2 cellular contexts compared by ENCODE assay signal in genomic region chr2:240895656-240896388, GRCh38.
TF ChIP-seq lines count a peak whose summit lies in the region.

Gene MAB21L4, minus strand, starts transcription at chr2:240896156. Its CDS starts 159 bp downstream, at chr2:240895997.

TF ChIP-seq in HEK293, 187 proteins besides CTCF, POLR2A, EP300 and RAD21:
- TF ChIP-seq KLF17 (tag by site-specific recombination; IDR thresholded peaks at IDR 0.05) (peak; percentile 38; the same call in 1 of the 2 replicates), ZSCAN30 (tag by site-specific recombination; IDR thresholded peaks at IDR 0.05) (no peak)

TF ChIP-seq in H1, 55 proteins besides CTCF, POLR2A, EP300 and RAD21:
- TF ChIP-seq TEAD4 (IDR thresholded peaks at IDR 0.05; ENCODE audit: low read depth, low read length) (no peak), CHD2 (IDR thresholded peaks at IDR 0.05; ENCODE audit: low read length) (no peak), PHF8 (conservative IDR thresholded peaks at IDR 0.05; ENCODE audit: low read depth, low read length) (no peak), SIX5 (IDR thresholded peaks at IDR 0.05; ENCODE audit: low read depth, low read length) (no peak), SP4 (IDR thresholded peaks at IDR 0.05; ENCODE audit: low read length) (no peak)
- TF ChIP-seq, protein P1, sequence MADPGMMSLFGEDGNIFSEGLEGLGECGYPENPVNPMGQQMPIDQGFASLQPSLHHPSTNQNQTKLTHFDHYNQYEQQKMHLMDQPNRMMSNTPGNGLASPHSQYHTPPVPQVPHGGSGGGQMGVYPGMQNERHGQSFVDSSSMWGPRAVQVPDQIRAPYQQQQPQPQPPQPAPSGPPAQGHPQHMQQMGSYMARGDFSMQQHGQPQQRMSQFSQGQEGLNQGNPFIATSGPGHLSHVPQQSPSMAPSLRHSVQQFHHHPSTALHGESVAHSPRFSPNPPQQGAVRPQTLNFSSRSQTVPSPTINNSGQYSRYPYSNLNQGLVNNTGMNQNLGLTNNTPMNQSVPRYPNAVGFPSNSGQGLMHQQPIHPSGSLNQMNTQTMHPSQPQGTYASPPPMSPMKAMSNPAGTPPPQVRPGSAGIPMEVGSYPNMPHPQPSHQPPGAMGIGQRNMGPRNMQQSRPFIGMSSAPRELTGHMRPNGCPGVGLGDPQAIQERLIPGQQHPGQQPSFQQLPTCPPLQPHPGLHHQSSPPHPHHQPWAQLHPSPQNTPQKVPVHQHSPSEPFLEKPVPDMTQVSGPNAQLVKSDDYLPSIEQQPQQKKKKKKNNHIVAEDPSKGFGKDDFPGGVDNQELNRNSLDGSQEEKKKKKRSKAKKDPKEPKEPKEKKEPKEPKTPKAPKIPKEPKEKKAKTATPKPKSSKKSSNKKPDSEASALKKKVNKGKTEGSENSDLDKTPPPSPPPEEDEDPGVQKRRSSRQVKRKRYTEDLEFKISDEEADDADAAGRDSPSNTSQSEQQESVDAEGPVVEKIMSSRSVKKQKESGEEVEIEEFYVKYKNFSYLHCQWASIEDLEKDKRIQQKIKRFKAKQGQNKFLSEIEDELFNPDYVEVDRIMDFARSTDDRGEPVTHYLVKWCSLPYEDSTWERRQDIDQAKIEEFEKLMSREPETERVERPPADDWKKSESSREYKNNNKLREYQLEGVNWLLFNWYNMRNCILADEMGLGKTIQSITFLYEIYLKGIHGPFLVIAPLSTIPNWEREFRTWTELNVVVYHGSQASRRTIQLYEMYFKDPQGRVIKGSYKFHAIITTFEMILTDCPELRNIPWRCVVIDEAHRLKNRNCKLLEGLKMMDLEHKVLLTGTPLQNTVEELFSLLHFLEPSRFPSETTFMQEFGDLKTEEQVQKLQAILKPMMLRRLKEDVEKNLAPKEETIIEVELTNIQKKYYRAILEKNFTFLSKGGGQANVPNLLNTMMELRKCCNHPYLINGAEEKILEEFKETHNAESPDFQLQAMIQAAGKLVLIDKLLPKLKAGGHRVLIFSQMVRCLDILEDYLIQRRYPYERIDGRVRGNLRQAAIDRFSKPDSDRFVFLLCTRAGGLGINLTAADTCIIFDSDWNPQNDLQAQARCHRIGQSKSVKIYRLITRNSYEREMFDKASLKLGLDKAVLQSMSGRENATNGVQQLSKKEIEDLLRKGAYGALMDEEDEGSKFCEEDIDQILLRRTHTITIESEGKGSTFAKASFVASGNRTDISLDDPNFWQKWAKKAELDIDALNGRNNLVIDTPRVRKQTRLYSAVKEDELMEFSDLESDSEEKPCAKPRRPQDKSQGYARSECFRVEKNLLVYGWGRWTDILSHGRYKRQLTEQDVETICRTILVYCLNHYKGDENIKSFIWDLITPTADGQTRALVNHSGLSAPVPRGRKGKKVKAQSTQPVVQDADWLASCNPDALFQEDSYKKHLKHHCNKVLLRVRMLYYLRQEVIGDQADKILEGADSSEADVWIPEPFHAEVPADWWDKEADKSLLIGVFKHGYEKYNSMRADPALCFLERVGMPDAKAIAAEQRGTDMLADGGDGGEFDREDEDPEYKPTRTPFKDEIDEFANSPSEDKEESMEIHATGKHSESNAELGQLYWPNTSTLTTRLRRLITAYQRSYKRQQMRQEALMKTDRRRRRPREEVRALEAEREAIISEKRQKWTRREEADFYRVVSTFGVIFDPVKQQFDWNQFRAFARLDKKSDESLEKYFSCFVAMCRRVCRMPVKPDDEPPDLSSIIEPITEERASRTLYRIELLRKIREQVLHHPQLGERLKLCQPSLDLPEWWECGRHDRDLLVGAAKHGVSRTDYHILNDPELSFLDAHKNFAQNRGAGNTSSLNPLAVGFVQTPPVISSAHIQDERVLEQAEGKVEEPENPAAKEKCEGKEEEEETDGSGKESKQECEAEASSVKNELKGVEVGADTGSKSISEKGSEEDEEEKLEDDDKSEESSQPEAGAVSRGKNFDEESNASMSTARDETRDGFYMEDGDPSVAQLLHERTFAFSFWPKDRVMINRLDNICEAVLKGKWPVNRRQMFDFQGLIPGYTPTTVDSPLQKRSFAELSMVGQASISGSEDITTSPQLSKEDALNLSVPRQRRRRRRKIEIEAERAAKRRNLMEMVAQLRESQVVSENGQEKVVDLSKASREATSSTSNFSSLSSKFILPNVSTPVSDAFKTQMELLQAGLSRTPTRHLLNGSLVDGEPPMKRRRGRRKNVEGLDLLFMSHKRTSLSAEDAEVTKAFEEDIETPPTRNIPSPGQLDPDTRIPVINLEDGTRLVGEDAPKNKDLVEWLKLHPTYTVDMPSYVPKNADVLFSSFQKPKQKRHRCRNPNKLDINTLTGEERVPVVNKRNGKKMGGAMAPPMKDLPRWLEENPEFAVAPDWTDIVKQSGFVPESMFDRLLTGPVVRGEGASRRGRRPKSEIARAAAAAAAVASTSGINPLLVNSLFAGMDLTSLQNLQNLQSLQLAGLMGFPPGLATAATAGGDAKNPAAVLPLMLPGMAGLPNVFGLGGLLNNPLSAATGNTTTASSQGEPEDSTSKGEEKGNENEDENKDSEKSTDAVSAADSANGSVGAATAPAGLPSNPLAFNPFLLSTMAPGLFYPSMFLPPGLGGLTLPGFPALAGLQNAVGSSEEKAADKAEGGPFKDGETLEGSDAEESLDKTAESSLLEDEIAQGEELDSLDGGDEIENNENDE (IDR thresholded peaks at IDR 0.05; ENCODE audit: insufficient replicate concordance, low read length), result no peak
TF ChIP-seq in H1: peak in this region for 0.
